Comparison of ENCODE assay signal across 8 cellular contexts in genomic region chr16:86509759-86510464, GRCh38. TPM values are rescaled to one million over a fixed set of nuclear protein-coding genes. Genes with fewer than 3 reads are reported as not detected.
DNase-seq lines count a peak whose midpoint lies in the region; ATAC-seq and TF ChIP-seq lines count a peak whose summit lies in the region.

No MANE protein-coding gene starts in this region.

- H3K27ac ChIP-seq in iPS-18a (ENCODE audit: low read length) (no peak overlapping the region), stomach (peak overlapping the region; percentile 86 to 99 (median 91))

- H3K4me1 ChIP-seq in iPS-18a (ENCODE audit: control insufficient read depth, low read depth, low read length) (peaks cover 13% of the 10 kb centered on the region), stomach (peaks cover 24 to 61% (median 45%) of the 10 kb centered on the region in 4 donors)

- H3K4me1 Mint-ChIP-seq in activated CD4-positive, alpha-beta T cell treated with anti-CD3 and anti-CD28 coated beads for 36 hours: peaks cover 32% of the 10 kb centered on the region
- H3K4me1 Mint-ChIP-seq in activated T-helper 17 cell treated with anti-CD3 and anti-CD28 coated beads, Interleukin-2, amount 50 U/mL, for 72 hours: peaks cover 11% of the 10 kb centered on the region

- H3K4me3 ChIP-seq in iPS-18a (ENCODE audit: low read length): peak overlapping the region; percentile 54
- H3K4me3 ChIP-seq in stomach: peak overlapping the region; percentile 53 to 73 (median 66)

- no peak for TF ChIP-seq CTCF in stomach (IDR thresholded peaks at IDR 0.05)

- H3K27me3 Mint-ChIP-seq in activated CD4-positive, alpha-beta T cell treated with anti-CD3 and anti-CD28 coated beads for 36 hours: peaks cover 60% of the 10 kb centered on the region
- H3K27me3 Mint-ChIP-seq in activated T-helper 17 cell treated with anti-CD3 and anti-CD28 coated beads, Interleukin-2, amount 50 U/mL, for 72 hours: peaks cover 55% of the 10 kb centered on the region

- H3K36me3 Mint-ChIP-seq in activated CD4-positive, alpha-beta T cell treated with anti-CD3 and anti-CD28 coated beads for 36 hours (ENCODE audit: low read depth): no peaks in the 10 kb centered on the region
- H3K36me3 Mint-ChIP-seq in activated T-helper 17 cell treated with anti-CD3 and anti-CD28 coated beads, Interleukin-2, amount 50 U/mL, for 72 hours (ENCODE audit: low read depth): peaks cover 12% of the 10 kb centered on the region

- WGBS in stomach, 5 donors: 1% methylated on average over 42 to 80 of the region's 84 CpGs

- peak in 1 of 4 donors; percentile 26 for TF ChIP-seq POLR2A in stomach (IDR thresholded peaks at IDR 0.05)

- H3K27ac Mint-ChIP-seq in activated CD4-positive, alpha-beta T cell treated with anti-CD3 and anti-CD28 coated beads for 36 hours: no peak overlapping the region
- no peak overlapping the region for H3K27ac Mint-ChIP-seq in activated T-helper 17 cell treated with anti-CD3 and anti-CD28 coated beads, Interleukin-2, amount 50 U/mL, for 72 hours

- intact Hi-C loops in activated CD4-positive, alpha-beta T cell treated with anti-CD3 and anti-CD28 coated beads for 36 hours (cut with DNase I, micrococcal nuclease): loop anchor here (1.0 to 5.0 kb wide), 5 partner anchors 14 to 688 kb away; partner anchors contain the start of gene FOXC2 (in 2 of the 2)
- intact Hi-C loops in stomach (cut with DNase I; ENCODE audit: low total_unique reads): loop anchor here (10.0 kb wide), 1 partner anchor 165 kb away; no protein-coding TSS in a partner anchor

- H3K27me3 ChIP-seq in iPS-18a (ENCODE audit: control insufficient read depth, insufficient read depth, low read length) (peaks cover 98% of the 10 kb centered on the region), stomach (peaks cover 0 to 100% (median 94%) of the 10 kb centered on the region in 3 donors)

- POLR2A ChIA-PET in activated CD4-positive, alpha-beta T cell treated with anti-CD3 and anti-CD28 coated beads for 36 hours (lab: Charles Lee): no interaction called here

- no peak overlapping the region for H3K9ac ChIP-seq in iPS-18a (ENCODE audit: low read length)

- DNase-seq in activated CD4-positive, alpha-beta T cell treated with anti-CD3 and anti-CD28 coated beads for 36 hours: no peak
- DNase-seq in activated CD4-positive, alpha-beta T cell treated with anti-CD3 and anti-CD28 coated beads for 1 hour: no peak
- DNase-seq in stomach (peak; percentile 46), NCI-H524 (lab: John Stamatoyannopoulos, UW) (no peak), activated gamma-delta T cell treated with Interleukin-2 at 50 U/mL for 16 hours (no peak)

- H3K36me3 ChIP-seq in iPS-18a (ENCODE audit: control insufficient read depth, low read depth, low read length) (no peaks in the 10 kb centered on the region), stomach (peaks cover 0 to 33% (median 0%) of the 10 kb centered on the region in 4 donors)

- peak; percentile 24 for ATAC-seq in activated CD4-positive, alpha-beta T cell treated with anti-CD3 and anti-CD28 coated beads for 36 hours
- peak; percentile 16 for ATAC-seq in activated T-helper 17 cell treated with anti-CD3 and anti-CD28 coated beads, Interleukin-2, amount 50 U/mL, for 72 hours (replicated peaks)
- no peak for ATAC-seq in GM19328 (IDR thresholded peaks at IDR 0.05; ENCODE audit: unreplicated experiment)

- H3K4me3 Mint-ChIP-seq in activated CD4-positive, alpha-beta T cell treated with anti-CD3 and anti-CD28 coated beads for 36 hours: no peak overlapping the region
- H3K4me3 Mint-ChIP-seq in activated T-helper 17 cell treated with anti-CD3 and anti-CD28 coated beads, Interleukin-2, amount 50 U/mL, for 72 hours: no peak overlapping the region

- no peaks in the 10 kb centered on the region for H3K9me3 Mint-ChIP-seq in activated CD4-positive, alpha-beta T cell treated with anti-CD3 and anti-CD28 coated beads for 36 hours (ENCODE audit: low read depth)
- H3K9me3 Mint-ChIP-seq in activated T-helper 17 cell treated with anti-CD3 and anti-CD28 coated beads, Interleukin-2, amount 50 U/mL, for 72 hours: no peaks in the 10 kb centered on the region

- TF ChIP-seq EP300 in stomach (IDR thresholded peaks at IDR 0.05): no peak

- CTCF ChIA-PET in activated CD4-positive, alpha-beta T cell treated with anti-CD3 and anti-CD28 coated beads for 36 hours (lab: Charles Lee): interaction anchor here (1.0 kb wide), 1 partner anchor 16 kb away, joined by 3 read pairs; no protein-coding TSS in a partner anchor

- no peaks in the 10 kb centered on the region for H3K9me3 ChIP-seq in iPS-18a (ENCODE audit: control insufficient read depth, low read depth, low read length)
- no peaks in the 10 kb centered on the region for H3K9me3 ChIP-seq in stomach

RNA-seq across cellular contexts. Expression of gene FOXF1, which starts 0.4 kb away (rescaled TPM):
- not detected for total RNA-seq in activated CD4-positive, alpha-beta T cell treated with anti-CD3 and anti-CD28 coated beads for 36 hours
- total RNA-seq in activated T-helper 17 cell treated with anti-CD3 and anti-CD28 coated beads, Interleukin-2, amount 50 U/mL, for 72 hours: not detected
- 10 to 100 TPM; 18.4 to 37.9 (median 26.9) TPM for total RNA-seq in stomach
- polyA plus RNA-seq in stomach: 10 to 100 TPM; 15.7 to 18.2 (median 17.7) TPM

RNA-seq across cellular contexts. Expression of gene MTHFSD, which starts 45.1 kb away (rescaled TPM):
- 10 to 100 TPM; 21.2 to 22.1 TPM for total RNA-seq in activated CD4-positive, alpha-beta T cell treated with anti-CD3 and anti-CD28 coated beads for 36 hours
- total RNA-seq in activated T-helper 17 cell treated with anti-CD3 and anti-CD28 coated beads, Interleukin-2, amount 50 U/mL, for 72 hours: 10 to 100 TPM; 17.1 to 19.3 TPM
- 10 to 100 TPM in 2 of 5 donors, 1 to 10 TPM in 3; 3.5 to 23.1 (median 8.0) TPM for total RNA-seq in stomach
- polyA plus RNA-seq in stomach: 10 to 100 TPM in 1 of 3 donors, 1 to 10 TPM in 2; 4.8 to 13.0 (median 7.0) TPM

RNA-seq across cellular contexts. Expression of gene FOXC2, which starts 56.7 kb away (rescaled TPM):
- total RNA-seq in activated CD4-positive, alpha-beta T cell treated with anti-CD3 and anti-CD28 coated beads for 36 hours: not detected
- not detected for total RNA-seq in activated T-helper 17 cell treated with anti-CD3 and anti-CD28 coated beads, Interleukin-2, amount 50 U/mL, for 72 hours
- under 1 TPM in 1 of 5 donors, not detected in 4; 0.18 TPM for total RNA-seq in stomach
- under 1 TPM in 2 of 3 donors, not detected in 1; 0.08 to 0.12 TPM for polyA plus RNA-seq in stomach

Comparison
In these comparisons a context has a peak if more than half of its experiments do, and no peak if none do; other contexts are left out.
1. RNA of gene FOXF1, which starts 0.4 kb away (total RNA-seq): 18.4 to 37.9 TPM in stomach; not detected in activated CD4-positive, alpha-beta T cell treated with anti-CD3 and anti-CD28 coated beads for 36 hours and not detected in activated T-helper 17 cell treated with anti-CD3 and anti-CD28 coated beads, Interleukin-2, amount 50 U/mL, for 72 hours; every median in the first group is over 10 times any median in the second.